ENCODE assay signal across 9 cellular contexts in the genomic region with DNA sequence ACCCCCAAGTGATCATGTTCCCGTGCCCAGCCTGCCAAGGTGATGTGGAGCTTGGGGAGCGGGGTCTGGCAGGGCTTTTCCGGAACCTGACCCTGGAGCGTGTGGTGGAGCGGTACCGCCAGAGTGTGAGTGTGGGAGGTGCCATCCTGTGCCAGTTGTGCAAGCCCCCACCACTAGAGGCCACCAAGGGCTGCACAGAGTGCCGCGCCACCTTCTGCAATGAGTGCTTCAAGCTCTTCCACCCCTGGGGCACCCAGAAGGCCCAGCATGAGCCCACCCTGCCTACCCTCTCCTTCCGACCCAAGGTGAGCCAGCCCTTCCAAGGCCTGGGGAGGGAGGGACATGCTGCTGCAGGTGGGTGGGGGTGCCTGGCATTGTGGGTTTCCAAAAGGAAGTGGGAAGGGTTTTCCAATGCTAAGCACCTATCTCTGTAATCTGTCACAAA. TPM values are rescaled to one million over a fixed set of nuclear protein-coding genes. Genes with fewer than 3 reads are reported as not detected.
DNase-seq lines count a peak whose midpoint lies in the region; ATAC-seq and TF ChIP-seq lines count a peak whose summit lies in the region.
"Had no signal": no experiment of that assay in that cellular context is flagged by ENCODE, and none has a peak within 500 bp of the region (broad histone marks: within the 10 kb centered on the region; RNA-seq: fewer than 3 reads in every experiment).

No MANE protein-coding gene starts in this region.

- DNase-seq in NCI-H510A treated with DMSO at 0.1 percent for 48 hours (lab: John Stamatoyannopoulos, UW) (peak; percentile 23), NCI-H510A (lab: John Stamatoyannopoulos, UW) (no peak), neuronal stem cell (ENCODE audit: low spot score) (no peak), Caco-2 (no peak)
- DNase-seq in activated CD8-positive, alpha-beta memory T cell treated with anti-CD3 and anti-CD28 coated beads, Interleukin-2, amount 50 U/mL, for 48 hours: peak; percentile 62

- no peak overlapping the region for H2BK120ac ChIP-seq in neuronal stem cell (ENCODE audit: low read depth, low read length)

- H3K4me1 ChIP-seq in neuronal stem cell (ENCODE audit: control insufficient read depth in 2 of 2, insufficient read depth in 1 of 2, low read depth in 1 of 2, low read length in 2 of 2) (peaks cover 14 to 19% of the 10 kb centered on the region in 2 donors), Caco-2 (peaks cover 16% of the 10 kb centered on the region; the same call in 1 of the 2 replicates)

- POLR2A ChIA-PET in Caco-2 (lab: Charles Lee): no interaction called here

- peak overlapping the region; percentile 31 for H3K9ac ChIP-seq in neuronal stem cell (ENCODE audit: low read depth, low read length, poor library complexity)

- H3K9me3 Mint-ChIP-seq in IgD-negative memory B cell (no peaks in the 10 kb centered on the region), Caco-2 (ENCODE audit: unreplicated experiment) (no peaks in the 10 kb centered on the region)

- no peak overlapping the region for H3K23ac ChIP-seq in neuronal stem cell (ENCODE audit: low read depth, low read length, poor library complexity)

- H3K36me3 ChIP-seq in neuronal stem cell (replicated peaks in 1 of 2; ENCODE audit: control insufficient read depth in 2 of 2, insufficient read depth in 2 of 2, low read length in 2 of 2) (peaks cover 31 to 32% of the 10 kb centered on the region in 2 donors), Caco-2 (ENCODE audit: control insufficient read depth, insufficient read depth, low read length) (no peaks in the 10 kb centered on the region)
- H3K36me3 ChIP-seq: right lobe of liver had no signal

- BruUV-seq in Caco-2 (replicated peaks; lab: Mats Ljungman, UMichigan): no TSS peak

- TF ChIP-seq CTCF in Caco-2 (IDR thresholded peaks at IDR 0.05; ENCODE audit: insufficient read depth in 1 of 2, low read depth in 1 of 2, low read length in 1 of 2, severe bottlenecking in 1 of 2, unreplicated experiment in 1 of 2): no peak

- intact Hi-C loops in Caco-2 (cut with micrococcal nuclease; ENCODE audit: unreplicated experiment): loop anchor here (1.0 to 2.0 kb wide), 2 partner anchors 17 to 50 kb away; no protein-coding TSS in a partner anchor

- no peak overlapping the region for H3K4me2 ChIP-seq in neuronal stem cell (ENCODE audit: insufficient read depth, low read length, poor library complexity, severe bottlenecking)

- H4K91ac ChIP-seq in neuronal stem cell (ENCODE audit: low read depth, low read length, poor library complexity): no peak overlapping the region

- H2AFZ ChIP-seq in neuronal stem cell (ENCODE audit: low read length): no peak overlapping the region

- H2BK5ac ChIP-seq in neuronal stem cell (ENCODE audit: low read length): no peak overlapping the region

- H3K27me3 ChIP-seq in neuronal stem cell (ENCODE audit: control insufficient read depth in 3 of 3, insufficient read depth in 3 of 3, low read depth in 1 of 3, low read length in 3 of 3): no peaks in the 10 kb centered on the region
- H3K27me3 ChIP-seq in Caco-2 (replicated peaks; ENCODE audit: control insufficient read depth, insufficient read depth, low read length): no peaks in the 10 kb centered on the region
- H3K27me3 ChIP-seq: right lobe of liver had no signal

- H2AK5ac ChIP-seq in neuronal stem cell (ENCODE audit: low read depth, low read length): peak overlapping the region; percentile 98

- H3K27ac Mint-ChIP-seq in IgD-negative memory B cell (peak overlapping the region in 1 of 3 donors; percentile 80), Caco-2 (ENCODE audit: unreplicated experiment) (no peak overlapping the region)

- H3K4me3 Mint-ChIP-seq in IgD-negative memory B cell (peak overlapping the region in 3 of 4 donors; percentile 43 to 77 (median 74)), Caco-2 (ENCODE audit: unreplicated experiment) (no peak overlapping the region)

- no peaks in the 10 kb centered on the region for H3K36me3 Mint-ChIP-seq in IgD-negative memory B cell
- H3K36me3 Mint-ChIP-seq in Caco-2 (ENCODE audit: insufficient read depth, unreplicated experiment): peaks cover 14% of the 10 kb centered on the region

- peaks cover 3% of the 10 kb centered on the region for H3K27me3 Mint-ChIP-seq in IgD-negative memory B cell
- no peaks in the 10 kb centered on the region for H3K27me3 Mint-ChIP-seq in Caco-2 (ENCODE audit: insufficient read depth, unreplicated experiment)

- no peak for ATAC-seq in GM18502 (IDR thresholded peaks at IDR 0.05; ENCODE audit: poor library complexity, unreplicated experiment)
- ATAC-seq in GM21390 (IDR thresholded peaks at IDR 0.05; ENCODE audit: unreplicated experiment): no peak

- no peak overlapping the region for H3K27ac ChIP-seq in neuronal stem cell (replicated peaks; ENCODE audit: low read length)
- H3K27ac ChIP-seq: right lobe of liver had no signal

- H3K4me3 ChIP-seq in neuronal stem cell (ENCODE audit: low read length in 2 of 2): no peak overlapping the region
- H3K4me3 ChIP-seq in Caco-2 (ENCODE audit: low read depth, low read length): no peak overlapping the region
- H3K4me3 ChIP-seq: right lobe of liver had no signal

- H3K18ac ChIP-seq in neuronal stem cell (ENCODE audit: low read length): peak overlapping the region; percentile 55

- CTCF ChIA-PET in Caco-2 (lab: Charles Lee): interaction anchor here (0.6 to 2.6 kb wide), 4 partner anchors 16 to 148 kb away, joined by 3 to 20 read pairs (median 6); no protein-coding TSS in a partner anchor

- H3K14ac ChIP-seq in neuronal stem cell (ENCODE audit: low read length): no peak overlapping the region

- no peaks in the 10 kb centered on the region for H3K9me3 ChIP-seq in neuronal stem cell (replicated peaks in 1 of 2; ENCODE audit: control insufficient read depth in 2 of 2, insufficient read depth in 1 of 2, low read depth in 1 of 2, low read length in 2 of 2)
- H3K9me3 ChIP-seq in Caco-2: no peaks in the 10 kb centered on the region
- H3K9me3 ChIP-seq: right lobe of liver had no signal

- WGBS in neuronal stem cell (ENCODE audit: extremely low coverage in 2 of 2, insufficient read length in 2 of 2, insufficient replicate concordance in 1 of 2), 2 donors: no CpG with 5 or more reads among the region's 9 CpGs

- no peak overlapping the region for H3K4ac ChIP-seq in neuronal stem cell (ENCODE audit: low read length)

- H2BK12ac ChIP-seq in neuronal stem cell (ENCODE audit: low read length): no peak overlapping the region

- H4K8ac ChIP-seq in neuronal stem cell (ENCODE audit: low read depth, low read length): no peak overlapping the region

- H3K79me1 ChIP-seq in neuronal stem cell (ENCODE audit: low read depth, low read length): peaks cover 14% of the 10 kb centered on the region

- peak overlapping the region; percentile 71 for H2BK15ac ChIP-seq in neuronal stem cell (ENCODE audit: low read length)

- H3K4me1 Mint-ChIP-seq in IgD-negative memory B cell (peaks cover 20 to 26% (median 22%) of the 10 kb centered on the region in 3 donors), Caco-2 (ENCODE audit: low read depth, unreplicated experiment) (peaks cover 19% of the 10 kb centered on the region)

RNA-seq across cellular contexts. Expression of a gene that starts 2.3 kb away (rescaled TPM):
- polyA plus RNA-seq in IgD-negative memory B cell: 0.14 TPM
- 7.5 TPM for polyA plus RNA-seq in neuronal stem cell (2013, experiment 1 of 2)
- polyA plus RNA-seq in neuronal stem cell (2013, experiment 2 of 2): 7.4 TPM
- 0.11 TPM in 1 of 2 replicates, not detected in the other for total RNA-seq in Caco-2 (2022)

RNA-seq across cellular contexts. Expression of a gene that starts 2.8 kb away (rescaled TPM):
- polyA plus RNA-seq in IgD-negative memory B cell: 420 TPM
- polyA plus RNA-seq in neuronal stem cell (2013, experiment 1 of 2): 210 TPM
- 197 TPM for polyA plus RNA-seq in neuronal stem cell (2013, experiment 2 of 2)
- 215 and 219 TPM in 2 replicates for total RNA-seq in Caco-2 (2022)

RNA-seq across cellular contexts. Expression of a gene that starts 31.7 kb away (rescaled TPM):
- 1.4 TPM for polyA plus RNA-seq in IgD-negative memory B cell
- polyA plus RNA-seq in neuronal stem cell (2013, experiment 1 of 2): 25.0 TPM
- polyA plus RNA-seq in neuronal stem cell (2013, experiment 2 of 2): 25.1 TPM
- 6.2 and 7.4 TPM in 2 replicates for total RNA-seq in Caco-2 (2022)

RNA-seq across cellular contexts. Expression of a gene that starts 32.5 kb away (rescaled TPM):
- polyA plus RNA-seq in IgD-negative memory B cell: 41.7 TPM
- polyA plus RNA-seq in neuronal stem cell (2013, experiment 1 of 2): 28.8 TPM
- 29.5 TPM for polyA plus RNA-seq in neuronal stem cell (2013, experiment 2 of 2)
- 64.9 and 65.3 TPM in 2 replicates for total RNA-seq in Caco-2 (2022)

RNA-seq across cellular contexts. Expression of a gene that starts 35.6 kb away (rescaled TPM):
- 83.9 TPM for polyA plus RNA-seq in IgD-negative memory B cell
- 309 TPM for polyA plus RNA-seq in neuronal stem cell (2013, experiment 1 of 2)
- 297 TPM for polyA plus RNA-seq in neuronal stem cell (2013, experiment 2 of 2)
- total RNA-seq in Caco-2 (2022): 27.8 and 30.7 TPM in 2 replicates

Comparison
In these comparisons a context has a peak if more than half of its experiments do, and no peak if none do; other contexts are left out.
1. DNase-seq: peak in NCI-H510A treated with DMSO at 0.1 percent for 48 hours (single experiment) and activated CD8-positive, alpha-beta memory T cell treated with anti-CD3 and anti-CD28 coated beads, Interleukin-2, amount 50 U/mL, for 48 hours (single experiment); none in NCI-H510A (single experiment), neuronal stem cell (single experiment) and Caco-2 (0 of 2).